8 cellular contexts compared by ENCODE assay signal in genomic region chr12:19967486-19967885, GRCh38.
DNase-seq lines count a peak whose midpoint lies in the region; ATAC-seq and TF ChIP-seq lines count a peak whose summit lies in the region.

No MANE protein-coding gene starts in this region.

- no peaks in the 10 kb centered on the region for H3K27me3 Mint-ChIP-seq in activated CD8-positive, alpha-beta T cell treated with anti-CD3 and anti-CD28 coated beads for 36 hours
- no peaks in the 10 kb centered on the region for H3K27me3 Mint-ChIP-seq in activated CD8-positive, alpha-beta T cell treated with anti-CD3 and anti-CD28 coated beads, Interleukin-2, amount 10 ng/mL, durations not matched to agents 7 days and 5 days (ENCODE audit: low read depth)

- intact Hi-C loops in ascending aorta (cut with DNase I) = no loop called here
- intact Hi-C loops in activated CD8-positive, alpha-beta T cell treated with anti-CD3 and anti-CD28 coated beads for 36 hours (cut with micrococcal nuclease) = no loop called here

- no peaks in the 10 kb centered on the region for H3K9me3 Mint-ChIP-seq in activated CD8-positive, alpha-beta T cell treated with anti-CD3 and anti-CD28 coated beads for 36 hours
- no peaks in the 10 kb centered on the region for H3K9me3 Mint-ChIP-seq in activated CD8-positive, alpha-beta T cell treated with anti-CD3 and anti-CD28 coated beads, Interleukin-2, amount 10 ng/mL, durations not matched to agents 7 days and 5 days (ENCODE audit: insufficient read depth)

- no peak overlapping the region for H3K27ac Mint-ChIP-seq in activated CD8-positive, alpha-beta T cell treated with anti-CD3 and anti-CD28 coated beads for 36 hours
- no peak overlapping the region for H3K27ac Mint-ChIP-seq in activated CD8-positive, alpha-beta T cell treated with anti-CD3 and anti-CD28 coated beads, Interleukin-2, amount 10 ng/mL, durations not matched to agents 7 days and 5 days

- DNase-seq in AG08395 (ENCODE audit: low spot score) = peak; percentile 89
- peak; percentile 81 for DNase-seq in MV-4-11 (lab: John Stamatoyannopoulos, UW)
- DNase-seq in ascending aorta (ENCODE audit: low spot score in 2 of 2) = peak in 1 of 2 donors; percentile 76
- peak; percentile 92 for DNase-seq in left kidney (ENCODE audit: low read depth, low spot score)
- DNase-seq in activated naive CD4-positive, alpha-beta T cell treated with Interleukin-2 at 50 U/mL for 16 hours = no peak
- no peak for DNase-seq in activated CD8-positive, alpha-beta T cell treated with anti-CD3 and anti-CD28 coated beads for 36 hours
- no peak for DNase-seq in activated CD8-positive, alpha-beta T cell treated with anti-CD3 and anti-CD28 coated beads, Interleukin-2, amount 10 ng/mL, durations not matched to agents 7 days and 5 days

- peaks cover 4% of the 10 kb centered on the region for H3K4me1 Mint-ChIP-seq in activated CD8-positive, alpha-beta T cell treated with anti-CD3 and anti-CD28 coated beads for 36 hours (ENCODE audit: low read depth)
- H3K4me1 Mint-ChIP-seq in activated CD8-positive, alpha-beta T cell treated with anti-CD3 and anti-CD28 coated beads, Interleukin-2, amount 10 ng/mL, durations not matched to agents 7 days and 5 days (ENCODE audit: low read depth) = peaks cover 7% of the 10 kb centered on the region

- no peaks in the 10 kb centered on the region for H3K36me3 ChIP-seq in ascending aorta

- H3K27ac ChIP-seq in ascending aorta = peak overlapping the region; percentile 31 to 51

- H3K4me1 ChIP-seq in ascending aorta = peaks cover 0 to 49% of the 10 kb centered on the region in 2 donors

- H3K4me3 Mint-ChIP-seq in activated CD8-positive, alpha-beta T cell treated with anti-CD3 and anti-CD28 coated beads for 36 hours = no peak overlapping the region
- no peak overlapping the region for H3K4me3 Mint-ChIP-seq in activated CD8-positive, alpha-beta T cell treated with anti-CD3 and anti-CD28 coated beads, Interleukin-2, amount 10 ng/mL, durations not matched to agents 7 days and 5 days

- no peaks in the 10 kb centered on the region for H3K36me3 Mint-ChIP-seq in activated CD8-positive, alpha-beta T cell treated with anti-CD3 and anti-CD28 coated beads for 36 hours (ENCODE audit: low read depth)
- H3K36me3 Mint-ChIP-seq in activated CD8-positive, alpha-beta T cell treated with anti-CD3 and anti-CD28 coated beads, Interleukin-2, amount 10 ng/mL, durations not matched to agents 7 days and 5 days (ENCODE audit: low read depth) = no peaks in the 10 kb centered on the region

- CTCF ChIA-PET in activated CD8-positive, alpha-beta T cell treated with anti-CD3 and anti-CD28 coated beads for 36 hours (lab: Charles Lee) = no interaction called here
- CTCF ChIA-PET in activated CD8-positive, alpha-beta T cell treated with anti-CD3 and anti-CD28 coated beads, Interleukin-2, amount 10 ng/mL, durations not matched to agents 7 days and 5 days (lab: Charles Lee) = no interaction called here

- no peak for TF ChIP-seq CTCF in ascending aorta (IDR thresholded peaks at IDR 0.05)
- TF ChIP-seq CTCF in activated CD8-positive, alpha-beta T cell treated with anti-CD3 and anti-CD28 coated beads for 36 hours (IDR thresholded peaks at IDR 0.05) = no peak

- POLR2A ChIA-PET in activated CD8-positive, alpha-beta T cell treated with anti-CD3 and anti-CD28 coated beads for 36 hours (lab: Charles Lee) = no interaction called here
- POLR2A ChIA-PET in activated CD8-positive, alpha-beta T cell treated with anti-CD3 and anti-CD28 coated beads, Interleukin-2, amount 10 ng/mL, durations not matched to agents 7 days and 5 days (lab: Charles Lee) = no interaction called here

- ATAC-seq in activated CD8-positive, alpha-beta T cell treated with anti-CD3 and anti-CD28 coated beads for 36 hours = no peak
- no peak for ATAC-seq in activated CD4-positive, CD25-positive, alpha-beta regulatory T cell treated with anti-CD3 and anti-CD28 coated beads, Interleukin-2, amount 50 U/mL, for 24 hours
- no peak for ATAC-seq in activated CD8-positive, alpha-beta T cell treated with anti-CD3 and anti-CD28 coated beads, Interleukin-2, amount 10 ng/mL, durations not matched to agents 7 days and 5 days

- H3K9me3 ChIP-seq in ascending aorta = no peaks in the 10 kb centered on the region

- H3K4me3 ChIP-seq in ascending aorta = no peak overlapping the region

- no peaks in the 10 kb centered on the region for H3K27me3 ChIP-seq in ascending aorta

Comparison
In these comparisons a context has a peak if more than half of its experiments do, and no peak if none do; other contexts are left out.
1. DNase-seq: peak in AG08395 (single experiment), MV-4-11 (single experiment) and left kidney (single experiment); none in activated naive CD4-positive, alpha-beta T cell treated with Interleukin-2 at 50 U/mL for 16 hours (single experiment), activated CD8-positive, alpha-beta T cell treated with anti-CD3 and anti-CD28 coated beads for 36 hours (single experiment) and activated CD8-positive, alpha-beta T cell treated with anti-CD3 and anti-CD28 coated beads, Interleukin-2, amount 10 ng/mL, durations not matched to agents 7 days and 5 days (single experiment).